Comparison of ENCODE assay signal across 8 cellular contexts in genomic region chr1:210407207-210407886, GRCh38.
A peak's percentile ranks its signal among the peaks of the same experiment; 100 is the strongest.
DNase-seq lines count a peak whose midpoint lies in the region; ATAC-seq and TF ChIP-seq lines count a peak whose summit lies in the region.

No MANE protein-coding gene starts in this region.

- no peaks in the 10 kb centered on the region for H3K36me3 ChIP-seq in mesendoderm (ENCODE audit: control insufficient read depth, insufficient read depth, low read length)

- ATAC-seq in GM18520 (IDR thresholded peaks at IDR 0.05; ENCODE audit: unreplicated experiment) (peak; percentile 73), HG03378 (IDR thresholded peaks at IDR 0.05; ENCODE audit: unreplicated experiment) (peak; percentile 77)

- no peak overlapping the region for H3K4ac ChIP-seq in mesendoderm (ENCODE audit: low read depth, low read length)

- H3K27ac ChIP-seq in mesendoderm (ENCODE audit: low read depth, low read length), result peak overlapping the region; percentile 39

- no peak overlapping the region for H2BK5ac ChIP-seq in mesendoderm (ENCODE audit: low read length)

- no peaks in the 10 kb centered on the region for H3K4me1 ChIP-seq in mesendoderm (ENCODE audit: control insufficient read depth, low read depth, low read length)

- H3K4me2 ChIP-seq in mesendoderm (ENCODE audit: low read length), result no peak overlapping the region

- H4K8ac ChIP-seq in mesendoderm (ENCODE audit: low read depth, low read length), result no peak overlapping the region

- H3K9ac ChIP-seq in mesendoderm (ENCODE audit: low read length), result no peak overlapping the region

- H3K18ac ChIP-seq in mesendoderm (ENCODE audit: low read length), result no peak overlapping the region

- H3K79me1 ChIP-seq in mesendoderm (ENCODE audit: low read length), result no peaks in the 10 kb centered on the region

- no CpG with 5 or more reads among the region's 9 CpGs for WGBS in mesendoderm (ENCODE audit: extremely low coverage, insufficient coverage, low lambda C conversion rate)

- H2BK15ac ChIP-seq in mesendoderm (replicated peaks; ENCODE audit: low read depth), result no peak overlapping the region

- H3K23ac ChIP-seq in mesendoderm (ENCODE audit: low read length), result no peak overlapping the region

- no peak overlapping the region for H2BK120ac ChIP-seq in mesendoderm (ENCODE audit: low read depth, low read length)

- H3K56ac ChIP-seq in mesendoderm (ENCODE audit: low read length), result no peak overlapping the region

- DNase-seq in AG09319 (ENCODE audit: extremely low read depth, low read depth), result peak; percentile 16
- DNase-seq in NCI-H510A (lab: John Stamatoyannopoulos, UW), result peak; percentile 33
- peak; percentile 74 for DNase-seq in activated CD4-positive, alpha-beta T cell treated with anti-CD3 and anti-CD28 coated beads, Interleukin-2, amount 50 U/mL, for 1 hour
- peak; percentile 12 to 57 for DNase-seq in dermis microvascular lymphatic vessel endothelial cell (ENCODE audit: low read depth in 2 of 2)
- peak; percentile 72 for DNase-seq in mesendoderm
- DNase-seq in stimulated activated CD8-positive, alpha-beta memory T cell treated with anti-CD3 and anti-CD28 coated beads, Interleukin-4, amount 100 ng/mL, for 48 hours, result peak; percentile 90

- peak; percentile 94 for TF ChIP-seq CTCF in AG09319 (IDR thresholded peaks at IDR 0.05; ENCODE audit: low read depth, low read length)

- H3K79me2 ChIP-seq in mesendoderm (ENCODE audit: control insufficient read depth, insufficient read depth, low read length), result no peaks in the 10 kb centered on the region

- no peaks in the 10 kb centered on the region for H3K27me3 ChIP-seq in mesendoderm (ENCODE audit: insufficient read depth, low read length, poor library complexity)

- no peak overlapping the region for H4K5ac ChIP-seq in mesendoderm (ENCODE audit: low read length)

- no peak overlapping the region for H2AK5ac ChIP-seq in mesendoderm (ENCODE audit: low read length)

- no peak overlapping the region for H3K4me3 ChIP-seq in mesendoderm (ENCODE audit: low read length)

Comparison
In these comparisons a context has a peak if more than half of its experiments do, and no peak if none do; other contexts are left out.
1. DNase-seq: peak in every context shown above with its lines; median percentile 90 in stimulated activated CD8-positive, alpha-beta memory T cell treated with anti-CD3 and anti-CD28 coated beads, Interleukin-4, amount 100 ng/mL, for 48 hours; 74 in activated CD4-positive, alpha-beta T cell treated with anti-CD3 and anti-CD28 coated beads, Interleukin-2, amount 50 U/mL, for 1 hour; 72 in mesendoderm; 34 in dermis microvascular lymphatic vessel endothelial cell; 33 in NCI-H510A; 16 in AG09319.